Comparison of ENCODE assay signal across 8 cellular contexts in the genomic region with DNA sequence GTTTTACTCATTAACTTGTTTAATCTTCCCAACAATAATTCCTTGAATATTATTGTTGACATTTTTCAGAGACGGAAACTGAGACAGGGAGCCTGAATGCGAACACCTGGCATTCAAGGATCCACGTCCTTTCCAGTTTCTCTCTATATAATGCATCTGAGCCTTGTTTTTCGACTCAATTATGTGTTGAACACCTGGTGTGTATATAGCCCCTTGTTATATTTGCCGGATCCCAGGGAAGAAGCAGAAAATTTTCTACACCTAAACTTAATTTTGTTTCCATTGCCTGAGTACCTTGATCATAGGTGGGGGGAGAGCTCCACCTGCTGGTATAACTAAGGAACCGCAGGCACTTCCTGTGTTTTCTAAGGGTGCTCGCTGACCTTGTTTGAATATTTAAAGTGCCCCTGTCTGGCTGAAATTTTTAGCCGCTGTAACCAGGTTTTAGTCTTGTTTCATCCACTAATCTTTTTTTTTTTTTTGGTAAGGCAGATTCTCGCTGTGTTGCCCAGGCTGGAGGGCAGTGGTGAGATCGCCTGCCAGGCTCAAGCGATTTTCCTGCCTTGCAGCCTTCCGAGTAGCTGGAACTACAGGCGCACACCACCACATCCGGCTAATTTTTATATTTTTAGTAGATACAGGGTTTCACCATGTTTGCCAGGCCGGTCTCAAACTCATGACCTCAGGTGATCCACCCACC. TPM values are rescaled to one million over a fixed set of nuclear protein-coding genes. Genes with fewer than 3 reads are reported as not detected.
DNase-seq lines count a peak whose midpoint lies in the region; ATAC-seq and TF ChIP-seq lines count a peak whose summit lies in the region.

No MANE protein-coding gene starts in this region.

- no peaks in the 10 kb centered on the region for H3K36me3 ChIP-seq in BLaER1
- no peaks in the 10 kb centered on the region for H3K36me3 ChIP-seq in right atrium auricular region

- H3K4me2 ChIP-seq in BLaER1, result peak overlapping the region; percentile 88

- no peaks in the 10 kb centered on the region for H3K27me3 ChIP-seq in BLaER1
- H3K27me3 ChIP-seq in right atrium auricular region, result no peaks in the 10 kb centered on the region

- H3K9ac ChIP-seq in BLaER1, result peak overlapping the region; percentile 80

- peak overlapping the region; percentile 81 for H3K27ac ChIP-seq in BLaER1
- peak overlapping the region; percentile 73 to 86 for H3K27ac ChIP-seq in right atrium auricular region

- H3K4me3 ChIP-seq in BLaER1, result peak overlapping the region; percentile 57
- H3K4me3 ChIP-seq in right atrium auricular region, result no peak overlapping the region

- ATAC-seq in GM21825 (IDR thresholded peaks at IDR 0.05; ENCODE audit: unreplicated experiment), result peak; percentile 36
- ATAC-seq in HG02642 (IDR thresholded peaks at IDR 0.05; ENCODE audit: poor library complexity, unreplicated experiment), result no peak

- no peaks in the 10 kb centered on the region for H4K20me1 ChIP-seq in BLaER1

- H3K9me3 ChIP-seq in BLaER1 (0 out of 2 replicates have a peak, but pooled peaks cover 4% of the 10 kb centered on the region), right atrium auricular region (no peaks in the 10 kb centered on the region)

- peak; percentile 92 to 93 for TF ChIP-seq CTCF in right atrium auricular region (IDR thresholded peaks at IDR 0.05)

- H3K4me1 ChIP-seq in BLaER1 (peaks cover 38% of the 10 kb centered on the region), right atrium auricular region (peaks cover 0 to 19% of the 10 kb centered on the region in 2 donors)

- peak; percentile 66 for DNase-seq in NCI-H1694 (lab: John Stamatoyannopoulos, UW)
- peak in 4 of 5 experiments; percentile 34 to 75 (median 52) for DNase-seq in T-helper 2 cell
- peak; percentile 9 for DNase-seq in amniotic stem cell (lab: John Stamatoyannopoulos, UW)
- peak; percentile 77 for DNase-seq in right atrium auricular region (ENCODE audit: low spot score)
- DNase-seq in renal cortical epithelial cell (ENCODE audit: low read depth), result peak; percentile 49

RNA-seq across cellular contexts. Expression of a gene that starts 6.6 kb away (rescaled TPM):
- total RNA-seq in right atrium auricular region (10 to 100 TPM; 37.5 to 45.9 TPM), renal cortical epithelial cell (21.9 and 22.5 TPM in 2 replicates)

RNA-seq across cellular contexts. Expression of a gene that starts 42.3 kb away (rescaled TPM):
- not detected for total RNA-seq in right atrium auricular region
- total RNA-seq in renal cortical epithelial cell, result 0.25 TPM in 1 of 2 replicates, not detected in the other

Comparison
In these comparisons a context has a peak if more than half of its experiments do, and no peak if none do; other contexts are left out.
1. DNase-seq: peak in every context shown above with its lines; median percentile 77 in right atrium auricular region; 66 in NCI-H1694; 52 in T-helper 2 cell; 49 in renal cortical epithelial cell; 9 in amniotic stem cell.